8 cellular contexts compared by ENCODE assay signal in genomic region chr7:12257582-12257981, GRCh38. TPM values are rescaled to one million over a fixed set of nuclear protein-coding genes. Genes with fewer than 3 reads are reported as not detected.
DNase-seq lines count a peak whose midpoint lies in the region; ATAC-seq and TF ChIP-seq lines count a peak whose summit lies in the region.

No MANE protein-coding gene starts in this region.

- H3K36me3 ChIP-seq in duodenal mucosa (ENCODE audit: control insufficient read depth in 1 of 2, insufficient read depth in 2 of 2, low read length in 2 of 2) (no peaks in the 10 kb centered on the region), tibial nerve (no peaks in the 10 kb centered on the region)

- TF ChIP-seq POLR2A in tibial nerve (IDR thresholded peaks at IDR 0.05) = no peak

- no peaks in the 10 kb centered on the region for H3K36me3 Mint-ChIP-seq in stimulated activated naive B cell treated with anti-CD40 and anti-IgM and Interleukin-4, amounts not matched to agents 10 μg/mL and 1 μg/mL and 100 μg/mL, for 72 hours

- TF ChIP-seq CTCF in tibial nerve (IDR thresholded peaks at IDR 0.05) = no peak

- peak overlapping the region in 1 of 2 donors; percentile 4 for H3K9ac ChIP-seq in duodenal mucosa (ENCODE audit: low read depth in 1 of 2, low read length in 2 of 2)

- H3K27ac Mint-ChIP-seq in stimulated activated naive B cell treated with anti-CD40 and anti-IgM and Interleukin-4, amounts not matched to agents 10 μg/mL and 1 μg/mL and 100 μg/mL, for 72 hours = no peak overlapping the region

- peaks cover 0 to 7% of the 10 kb centered on the region in 2 donors for H3K4me1 ChIP-seq in duodenal mucosa (ENCODE audit: control insufficient read depth in 1 of 2, insufficient read depth in 2 of 2, low read length in 2 of 2)
- H3K4me1 ChIP-seq in tibial nerve = peaks cover 0 to 4% (median 0%) of the 10 kb centered on the region in 4 donors

- H3K27ac ChIP-seq in duodenal mucosa (ENCODE audit: low read depth, low read length) (no peak overlapping the region), tibial nerve (peak overlapping the region in 1 of 4 donors; percentile 40)

- peaks cover 0 to 5% of the 10 kb centered on the region in 2 donors for H3K9me3 Mint-ChIP-seq in stimulated activated naive B cell treated with anti-CD40 and anti-IgM and Interleukin-4, amounts not matched to agents 10 μg/mL and 1 μg/mL and 100 μg/mL, for 72 hours

- whole genome bisulfite sequencing in tibial nerve, 2 donors = 77 to 84% methylated on average over 2 of the region's 2 CpGs

- DNase-seq in stimulated activated CD4-positive, alpha-beta T cell treated with anti-CD3 and anti-CD28 coated beads, Interleukin-4, amount 100 ng/mL, for 24 hours = peak; percentile 44
- no peak for DNase-seq in stimulated activated CD4-positive, alpha-beta T cell treated with anti-CD3 and anti-CD28 coated beads, Interleukin-4, amount 100 ng/mL, for 1 hour
- peak; percentile 90 for DNase-seq in NOMO-1 treated with DMSO at 0.1 percent for 48 hours (lab: John Stamatoyannopoulos, UW; ENCODE audit: unreplicated experiment)
- DNase-seq in stimulated activated naive B cell treated with anti-CD40 and anti-IgM and Interleukin-4, amounts not matched to agents 10 μg/mL and 1 μg/mL and 100 μg/mL, for 72 hours = peak; percentile 1
- DNase-seq in tibial nerve (ENCODE audit: low spot score in 2 of 2) = no peak
- no peak for DNase-seq in AG08395 (ENCODE audit: low spot score)

- H3K27me3 ChIP-seq in duodenal mucosa (ENCODE audit: control insufficient read depth in 1 of 2, insufficient read depth in 2 of 2, low read length in 2 of 2) = no peaks in the 10 kb centered on the region
- H3K27me3 ChIP-seq in tibial nerve = no peaks in the 10 kb centered on the region

- H3K9me3 ChIP-seq in duodenal mucosa (ENCODE audit: control insufficient read depth in 1 of 2, low read length in 2 of 2) (no peaks in the 10 kb centered on the region), tibial nerve (peaks cover 0 to under 1% (median 0%) of the 10 kb centered on the region in 4 donors)

- H3K4me3 Mint-ChIP-seq in stimulated activated naive B cell treated with anti-CD40 and anti-IgM and Interleukin-4, amounts not matched to agents 10 μg/mL and 1 μg/mL and 100 μg/mL, for 72 hours = no peak overlapping the region

- H3K4me1 Mint-ChIP-seq in stimulated activated naive B cell treated with anti-CD40 and anti-IgM and Interleukin-4, amounts not matched to agents 10 μg/mL and 1 μg/mL and 100 μg/mL, for 72 hours = no peaks in the 10 kb centered on the region

- ATAC-seq in HG02870 (IDR thresholded peaks at IDR 0.05; ENCODE audit: unreplicated experiment) = peak; percentile 100
- peak; percentile 99 to 100 for ATAC-seq in stimulated activated naive B cell treated with anti-CD40 and anti-IgM and Interleukin-4, amounts not matched to agents 10 μg/mL and 1 μg/mL and 100 μg/mL, for 72 hours (replicated peaks)

- no peaks in the 10 kb centered on the region for H3K27me3 Mint-ChIP-seq in stimulated activated naive B cell treated with anti-CD40 and anti-IgM and Interleukin-4, amounts not matched to agents 10 μg/mL and 1 μg/mL and 100 μg/mL, for 72 hours

- no peak for TF ChIP-seq EP300 in tibial nerve (IDR thresholded peaks at IDR 0.05)

- peak overlapping the region; percentile 49 to 50 for H3K4me3 ChIP-seq in duodenal mucosa (ENCODE audit: low read depth in 1 of 2, low read length in 2 of 2)
- H3K4me3 ChIP-seq in tibial nerve = no peak overlapping the region

RNA-seq across cellular contexts. Expression of gene TMEM106B, which starts 46.5 kb away (rescaled TPM):
- total RNA-seq in tibial nerve = 10 to 100 TPM; 22.2 to 57.1 (median 47.5) TPM

Comparison
In these comparisons a context has a peak if more than half of its experiments do, and no peak if none do; other contexts are left out.
1. DNase-seq: peak in stimulated activated CD4-positive, alpha-beta T cell treated with anti-CD3 and anti-CD28 coated beads, Interleukin-4, amount 100 ng/mL, for 24 hours (single experiment), NOMO-1 treated with DMSO at 0.1 percent for 48 hours (single experiment) and stimulated activated naive B cell treated with anti-CD40 and anti-IgM and Interleukin-4, amounts not matched to agents 10 μg/mL and 1 μg/mL and 100 μg/mL, for 72 hours (single experiment); none in stimulated activated CD4-positive, alpha-beta T cell treated with anti-CD3 and anti-CD28 coated beads, Interleukin-4, amount 100 ng/mL, for 1 hour (single experiment), tibial nerve (0 of 2) and AG08395 (single experiment).
2. H3K4me3 ChIP-seq: peak in duodenal mucosa (2 of 2); none in tibial nerve (0 of 4).